14 cellular contexts compared by ENCODE assay signal in the genomic region with DNA sequence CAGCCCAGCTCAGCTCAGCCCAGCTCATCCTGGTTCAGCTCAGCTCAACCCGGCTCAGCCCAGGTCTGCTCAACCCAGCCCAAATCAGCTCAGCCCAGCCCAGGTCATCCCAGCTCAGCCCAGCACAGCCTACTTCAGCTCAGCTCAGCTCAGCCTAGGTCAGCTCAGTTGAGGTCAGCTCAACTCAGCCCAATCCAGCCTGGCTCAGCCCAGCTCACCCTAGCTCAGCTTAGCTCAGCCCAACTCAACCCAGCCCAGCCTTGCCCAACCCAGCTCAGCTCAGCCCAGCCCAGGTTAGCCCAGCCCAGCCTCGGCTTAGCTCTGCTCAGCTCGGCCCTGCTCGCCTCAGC.
DNase-seq lines count a peak whose midpoint lies in the region; ATAC-seq and TF ChIP-seq lines count a peak whose summit lies in the region.
"Had no signal": no experiment of that assay in that cellular context is flagged by ENCODE, and none has a peak within 500 bp of the region (broad histone marks: within the 10 kb centered on the region; RNA-seq: fewer than 3 reads in every experiment).

No MANE protein-coding gene starts in this region.

- H3K9me3 Mint-ChIP-seq in stimulated activated memory B cell treated with anti-CD40 and anti-IgM and Interleukin-4, amounts not matched to agents 10 μg/mL and 1 μg/mL and 100 μg/mL, for 72 hours: no peaks in the 10 kb centered on the region
- H3K9me3 Mint-ChIP-seq: natural killer cell treated with Interleukin-12 subunit alpha and Interleukin-12 subunit beta and Interleukin-15 and Interleukin-18, amount 100 ng/mL, for 72 hours had no signal

- no peaks in the 10 kb centered on the region for H3K27me3 Mint-ChIP-seq in stimulated activated memory B cell treated with anti-CD40 and anti-IgM and Interleukin-4, amounts not matched to agents 10 μg/mL and 1 μg/mL and 100 μg/mL, for 72 hours

- H3K4me3 Mint-ChIP-seq in stimulated activated memory B cell treated with anti-CD40 and anti-IgM and Interleukin-4, amounts not matched to agents 10 μg/mL and 1 μg/mL and 100 μg/mL, for 72 hours: peak overlapping the region; percentile 96
- H3K4me3 Mint-ChIP-seq: HFFc6; natural killer cell treated with Interleukin-12 subunit alpha and Interleukin-12 subunit beta and Interleukin-15 and Interleukin-18, amount 100 ng/mL, for 72 hours had no signal

- no peaks in the 10 kb centered on the region for H3K27me3 ChIP-seq in adrenal gland

- DNase-seq in activated CD8-positive, alpha-beta memory T cell treated with anti-CD3 and anti-CD28 coated beads for 24 hours: peak; percentile 63
- no peak for DNase-seq in activated CD8-positive, alpha-beta memory T cell treated with anti-CD3 and anti-CD28 coated beads, Interleukin-2, amount 50 U/mL, for 4 hours
- peak; percentile 5 for DNase-seq in NAMALWA (ENCODE audit: low spot score)
- peak in 6 of 7 donors; percentile 1 to 23 (median 4) for DNase-seq in adrenal gland
- no peak for DNase-seq in EL
- no peak for DNase-seq in KG1 (lab: John Stamatoyannopoulos, UW)
- DNase-seq: activated gamma-delta T cell, DMS53, HFFc6, NCI-H2081 treated with DMSO at 0.1 percent for 48 hours, T-helper 9 cell had no signal

- TF ChIP-seq POLR2A in adrenal gland (IDR thresholded peaks at IDR 0.05): no peak

- WGBS in adrenal gland, 4 donors: 76 to 88% (median 79%) methylated on average over 3 to 4 of the region's 4 CpGs

- TF ChIP-seq CTCF in adrenal gland (IDR thresholded peaks at IDR 0.05): no peak

- H3K27ac ChIP-seq in adrenal gland: no peak overlapping the region

- H3K36me3 Mint-ChIP-seq in stimulated activated memory B cell treated with anti-CD40 and anti-IgM and Interleukin-4, amounts not matched to agents 10 μg/mL and 1 μg/mL and 100 μg/mL, for 72 hours: peaks cover 90% of the 10 kb centered on the region
- H3K36me3 Mint-ChIP-seq: natural killer cell treated with Interleukin-12 subunit alpha and Interleukin-12 subunit beta and Interleukin-15 and Interleukin-18, amount 100 ng/mL, for 72 hours had no signal

- no peaks in the 10 kb centered on the region for H3K4me1 ChIP-seq in adrenal gland (replicated peaks in 1 of 2)

- no peaks in the 10 kb centered on the region for H3K9me3 ChIP-seq in adrenal gland (replicated peaks in 1 of 3)

- H3K27ac Mint-ChIP-seq in stimulated activated memory B cell treated with anti-CD40 and anti-IgM and Interleukin-4, amounts not matched to agents 10 μg/mL and 1 μg/mL and 100 μg/mL, for 72 hours: peak overlapping the region; percentile 100
- H3K27ac Mint-ChIP-seq: HFFc6; natural killer cell treated with Interleukin-12 subunit alpha and Interleukin-12 subunit beta and Interleukin-15 and Interleukin-18, amount 100 ng/mL, for 72 hours had no signal

- no peaks in the 10 kb centered on the region for H3K36me3 ChIP-seq in adrenal gland (replicated peaks in 1 of 2)

- intact Hi-C loops in adrenal gland (cut with DNase I): no loop called here

- ATAC-seq in stimulated activated memory B cell treated with anti-CD40 and anti-IgM and Interleukin-4, amounts not matched to agents 10 μg/mL and 1 μg/mL and 100 μg/mL, for 72 hours: no peak
- ATAC-seq in HG03354 (IDR thresholded peaks at IDR 0.05; ENCODE audit: poor library complexity, severe bottlenecking, unreplicated experiment): no peak

- peaks cover 26% of the 10 kb centered on the region for H3K4me1 Mint-ChIP-seq in stimulated activated memory B cell treated with anti-CD40 and anti-IgM and Interleukin-4, amounts not matched to agents 10 μg/mL and 1 μg/mL and 100 μg/mL, for 72 hours

- no peak overlapping the region for H3K4me3 ChIP-seq in adrenal gland

Comparison
In these comparisons a context has a peak if more than half of its experiments do, and no peak if none do; other contexts are left out.
1. DNase-seq: peak in activated CD8-positive, alpha-beta memory T cell treated with anti-CD3 and anti-CD28 coated beads for 24 hours (single experiment), NAMALWA (single experiment) and adrenal gland (6 of 7); none in activated CD8-positive, alpha-beta memory T cell treated with anti-CD3 and anti-CD28 coated beads, Interleukin-2, amount 50 U/mL, for 4 hours (single experiment), EL (single experiment) and KG1 (single experiment).